7 cellular contexts compared by ENCODE assay signal in genomic region chr12:34022079-34022830, GRCh38. TPM values are rescaled to one million over a fixed set of nuclear protein-coding genes. Genes with fewer than 3 reads are reported as not detected.
DNase-seq lines count a peak whose midpoint lies in the region; ATAC-seq, FAIRE-seq and TF ChIP-seq lines count a peak whose summit lies in the region.

Gene ALG10 (plus strand): TSS chr12:34022496. CDS start chr12:34022600, 104 bp downstream.

- H3K79me2 ChIP-seq in hepatocyte: peaks cover 6% of the 10 kb centered on the region

- H3K9me2 ChIP-seq in hepatocyte (replicated peaks; ENCODE audit: insufficient read depth): no peaks in the 10 kb centered on the region

- FAIRE-seq in GM18507 (lab: Jason Lieb, UNC): peak; percentile 94

- H3K4me3 ChIP-seq in hepatocyte: peak within 1 kb of the TSS; percentile 85

- peak within 1 kb of the TSS; percentile 85 for H2AFZ ChIP-seq in hepatocyte

- peak within 1 kb of the TSS; percentile 94 for H3K4me2 ChIP-seq in hepatocyte

- H3K9me3 ChIP-seq in hepatocyte (ENCODE audit: low read depth): no peaks in the 10 kb centered on the region

- H3K27ac ChIP-seq in hepatocyte: peak within 1 kb of the TSS; percentile 80

- TF ChIP-seq CTCF in hepatocyte (IDR thresholded peaks at IDR 0.05; ENCODE audit: poor library complexity): peak; percentile 72

- H4K20me1 ChIP-seq in hepatocyte (ENCODE audit: insufficient read depth, poor library complexity, severe bottlenecking): no peaks in the 10 kb centered on the region

- under 1% methylated on average over 44 of the region's 44 CpGs for WGBS in hepatocyte (ENCODE audit: low lambda C conversion rate, missing lambda C conversion rate)

- peaks cover 12% of the 10 kb centered on the region for H3K4me1 ChIP-seq in hepatocyte (ENCODE audit: insufficient read depth)

- peak; percentile 99 for ATAC-seq in HG02981 (IDR thresholded peaks at IDR 0.05; ENCODE audit: unreplicated experiment)

- DNase-seq in GM18507 (ENCODE audit: extremely low spot score, insufficient read length, low read depth) (peak; percentile 54), NCI-H2029 treated with DMSO at 0.1 percent for 48 hours (lab: John Stamatoyannopoulos, UW) (peak; percentile 87), T-helper 9 cell (peak; percentile 92), astrocyte of the hippocampus (ENCODE audit: low read depth, low spot score) (peak; percentile 98), hepatocyte (ENCODE audit: low spot score) (peak; percentile 97), renal cortical epithelial cell (ENCODE audit: low read depth) (peak; percentile 91)

- H3K27me3 ChIP-seq in hepatocyte: no peaks in the 10 kb centered on the region

- no peaks in the 10 kb centered on the region for H3K36me3 ChIP-seq in hepatocyte (replicated peaks; ENCODE audit: insufficient read depth, low read depth)

RNA-seq across cellular contexts. Expression of gene ALG10, which starts in this region (rescaled TPM):
- total RNA-seq in hepatocyte: 7.9 and 8.4 TPM in 2 replicates
- 0.88 and 1.2 TPM in 2 replicates for polyA plus RNA-seq in hepatocyte
- total RNA-seq in renal cortical epithelial cell: 5.8 and 8.7 TPM in 2 replicates

Comparison
In these comparisons a context has a peak if more than half of its experiments do, and no peak if none do; other contexts are left out.
1. Peak in every context shown above with its lines: DNase-seq, ATAC-seq, H3K4me3 ChIP-seq and H3K27ac ChIP-seq.